8 cellular contexts compared by ENCODE assay signal in the genomic region with DNA sequence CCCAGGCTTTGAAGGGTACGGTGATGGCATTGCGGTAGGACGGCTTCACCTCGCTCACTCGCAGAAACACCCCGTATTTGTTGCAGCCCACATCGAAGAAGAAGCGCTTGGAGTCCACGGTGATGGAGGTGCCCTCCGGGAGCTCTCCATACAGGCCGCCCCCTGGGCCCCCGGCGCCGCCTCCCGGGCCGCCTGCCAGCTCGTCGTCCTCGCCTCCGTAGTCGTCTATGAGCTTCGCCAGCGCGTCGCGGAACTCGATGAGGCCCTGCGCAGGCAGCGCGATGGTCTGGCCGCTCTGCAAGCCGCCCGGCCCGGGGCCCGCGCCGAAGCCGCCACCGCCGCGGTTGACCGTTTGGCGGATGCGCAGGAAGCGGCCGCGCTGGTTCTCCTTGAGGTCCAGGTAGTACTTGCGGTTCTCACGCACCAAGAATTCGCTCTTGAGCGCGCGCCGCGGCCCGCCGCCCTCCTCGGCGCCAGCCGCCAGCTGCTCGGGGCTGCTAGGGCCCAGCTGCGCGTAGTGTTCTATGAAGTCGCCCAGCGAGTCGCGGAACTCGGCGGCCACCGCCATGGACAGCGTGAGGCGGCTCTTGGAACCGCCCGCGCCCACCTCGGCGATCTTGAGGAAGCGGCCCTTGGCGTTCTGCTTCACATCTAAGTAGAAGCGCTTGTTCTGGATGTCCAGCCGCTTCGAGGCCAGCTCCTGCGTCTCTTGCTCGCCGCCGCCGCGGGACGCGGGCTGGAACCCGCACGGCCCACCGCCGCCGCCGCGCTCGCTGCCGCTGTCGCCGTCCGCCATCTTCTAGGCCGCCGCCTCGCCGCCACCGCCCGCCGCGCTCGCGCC. TPM values are rescaled to one million over a fixed set of nuclear protein-coding genes. Genes with fewer than 3 reads are reported as not detected.
DNase-seq lines count a peak whose midpoint lies in the region; ATAC-seq and TF ChIP-seq lines count a peak whose summit lies in the region.

No MANE protein-coding gene starts in this region.

- in situ Hi-C loops in GM13977 (cut with MboI; ENCODE audit: low pct_unique_long_range_greater_than_20kb, low sequenced_read_pairs, unreplicated experiment) = no loop called here

- peaks cover 3% of the 10 kb centered on the region; the same call in 1 of the 2 replicates for H4K20me1 ChIP-seq in OCI-LY3 (ENCODE audit: insufficient read depth, low read length)

- peaks cover 52% of the 10 kb centered on the region for H3K79me2 ChIP-seq in OCI-LY3 (ENCODE audit: low read length)

- peak overlapping the region; percentile 71; the same call in 1 of the 2 replicates for H3K9ac ChIP-seq in OCI-LY3 (ENCODE audit: low read length)

- intact Hi-C loops in thyroid gland (cut with DNase I) = loop anchor here (10.0 kb wide), 1 partner anchor 110 kb away; no protein-coding TSS in a partner anchor

- peaks cover 10% of the 10 kb centered on the region; the same call in 1 of the 2 replicates for H3K9me3 ChIP-seq in OCI-LY3 (ENCODE audit: insufficient read depth, low read length)
- H3K9me3 ChIP-seq in thyroid gland = no peaks in the 10 kb centered on the region

- H3K27me3 ChIP-seq in OCI-LY3 (ENCODE audit: low read depth, low read length) (no peaks in the 10 kb centered on the region), thyroid gland (no peaks in the 10 kb centered on the region)

- TF ChIP-seq CTCF in 22Rv1 (IDR thresholded peaks at IDR 0.05) = no peak
- no peak for TF ChIP-seq CTCF in GM13977 (IDR thresholded peaks at IDR 0.05; ENCODE audit: extremely low read depth, insufficient read depth, missing control alignments)
- no peak for TF ChIP-seq CTCF in OCI-LY3 (IDR thresholded peaks at IDR 0.05; ENCODE audit: low read depth, low read length)
- TF ChIP-seq CTCF in foreskin fibroblast (IDR thresholded peaks at IDR 0.05; ENCODE audit: low read depth, low read length) = no peak
- no peak for TF ChIP-seq CTCF in thyroid gland (IDR thresholded peaks at IDR 0.05)

- DNase-seq in GM13977 (ENCODE audit: low spot score) = peak; percentile 50
- DNase-seq in activated effector memory CD4-positive, alpha-beta T cell treated with anti-CD3 and anti-CD28 coated beads, Interleukin-2, amount 50 U/mL, for 16 hours = peak; percentile 84
- DNase-seq in foreskin fibroblast = peak; percentile 71 to 90
- peak in 36 of 56 donors; percentile 18 to 67 (median 42) for DNase-seq in nucleus accumbens (lab: John Stamatoyannopoulos, UW)
- DNase-seq in thyroid gland = peak; percentile 65 to 67

- 1 to 5% methylated on average over 8 to 33 of the region's 112 CpGs for WGBS in thyroid gland, 2 donors

- H2AFZ ChIP-seq in OCI-LY3 (ENCODE audit: low read depth, low read length) = no peak overlapping the region

- H3K36me3 ChIP-seq in OCI-LY3 (replicated peaks; ENCODE audit: low read depth, low read length) (peaks cover 47% of the 10 kb centered on the region), thyroid gland (no peaks in the 10 kb centered on the region)

- H3K4me1 ChIP-seq in OCI-LY3 (ENCODE audit: low read length) = peaks cover 58% of the 10 kb centered on the region
- H3K4me1 ChIP-seq in thyroid gland = peaks cover 43 to 47% of the 10 kb centered on the region in 2 donors

- peak overlapping the region; percentile 93 for H3K4me3 ChIP-seq in OCI-LY3 (ENCODE audit: low read length)
- H3K4me3 ChIP-seq in foreskin fibroblast (ENCODE audit: low read depth in 1 of 2, low read length in 2 of 2) = peak overlapping the region; percentile 78 to 79
- peak overlapping the region; percentile 39 to 93 (median 71) for H3K4me3 ChIP-seq in thyroid gland (replicated peaks in 1 of 3)

- peak in 1 of 2 donors; percentile 57 for TF ChIP-seq POLR2A in thyroid gland (IDR thresholded peaks at IDR 0.05)

- peak overlapping the region; percentile 99 for H3K27ac ChIP-seq in 22Rv1
- peak overlapping the region; percentile 46 for H3K27ac ChIP-seq in OCI-LY3 (ENCODE audit: low read length)
- peak overlapping the region; percentile 88 to 94 (median 89) for H3K27ac ChIP-seq in thyroid gland

- peak overlapping the region; percentile 73 for H3K4me2 ChIP-seq in OCI-LY3 (ENCODE audit: low read length)

- ATAC-seq in HG03039 (IDR thresholded peaks at IDR 0.05; ENCODE audit: unreplicated experiment) = peak; percentile 26

RNA-seq across cellular contexts. Expression of a gene that starts 0.6 kb away (rescaled TPM):
- 10 to 100 TPM; 25.6 to 47.4 (median 31.5) TPM for total RNA-seq in thyroid gland

RNA-seq across cellular contexts. Expression of a gene that starts 36.9 kb away (rescaled TPM):
- total RNA-seq in thyroid gland = 100 to 1,000 TPM; 126 to 198 (median 144) TPM

Comparison
In these comparisons a context has a peak if more than half of its experiments do, and no peak if none do; other contexts are left out.
1. Peak in every context shown above with its lines: DNase-seq, ATAC-seq, H3K4me3 ChIP-seq and H3K27ac ChIP-seq.
2. H3K27ac ChIP-seq: peak in every context shown above with its lines; median percentile 99 in 22Rv1; 89 in thyroid gland; 46 in OCI-LY3.